1 cellular context compared by ENCODE assay signal in the genomic region with DNA sequence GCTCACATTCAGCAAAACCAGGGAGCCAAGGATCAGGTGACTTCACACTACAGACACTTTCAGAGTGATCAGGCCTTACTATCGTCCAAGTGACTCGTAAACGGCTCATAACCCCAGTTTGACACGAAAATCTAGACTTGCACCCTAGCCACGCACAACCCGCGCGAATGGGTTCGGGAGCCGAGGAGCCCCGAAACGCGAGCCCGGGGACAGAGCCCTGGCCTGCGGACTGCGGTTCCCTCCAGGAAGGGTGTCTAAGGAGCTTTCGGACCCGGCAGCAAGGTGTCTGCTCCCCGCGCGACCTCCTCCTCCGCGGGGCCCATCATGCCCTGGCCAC.
A peak's percentile ranks its signal among the peaks of the same experiment; 100 is the strongest.
TF ChIP-seq lines count a peak whose summit lies in the region.

No MANE protein-coding gene starts in this region.

TF ChIP-seq in HepG2, 621 proteins besides CTCF, POLR2A, EP300 and RAD21 (continued from another document and continues in another):
- TF ChIP-seq, protein P1, sequence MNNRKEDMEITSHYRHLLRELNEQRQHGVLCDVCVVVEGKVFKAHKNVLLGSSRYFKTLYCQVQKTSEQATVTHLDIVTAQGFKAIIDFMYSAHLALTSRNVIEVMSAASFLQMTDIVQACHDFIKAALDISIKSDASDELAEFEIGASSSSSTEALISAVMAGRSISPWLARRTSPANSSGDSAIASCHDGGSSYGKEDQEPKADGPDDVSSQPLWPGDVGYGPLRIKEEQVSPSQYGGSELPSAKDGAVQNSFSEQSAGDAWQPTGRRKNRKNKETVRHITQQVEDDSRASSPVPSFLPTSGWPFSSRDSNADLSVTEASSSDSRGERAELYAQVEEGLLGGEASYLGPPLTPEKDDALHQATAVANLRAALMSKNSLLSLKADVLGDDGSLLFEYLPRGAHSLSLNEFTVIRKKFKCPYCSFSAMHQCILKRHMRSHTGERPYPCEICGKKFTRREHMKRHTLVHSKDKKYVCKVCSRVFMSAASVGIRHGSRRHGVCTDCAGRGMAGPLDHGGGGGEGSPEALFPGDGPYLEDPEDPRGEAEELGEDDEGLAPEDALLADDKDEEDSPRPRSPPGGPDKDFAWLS (CRISPR knock-in tag; IDR thresholded peaks at IDR 0.05; ENCODE audit: borderline replicate concordance): no peak
- 0 out of 2 replicates have a peak, but pooled peaks have one; percentile 39 for TF ChIP-seq CBFB (CRISPR knock-in tag; IDR thresholded peaks at IDR 0.05)
- TF ChIP-seq TBX2 (CRISPR knock-in tag; IDR thresholded peaks at IDR 0.05; ENCODE audit: borderline replicate concordance): peak; percentile 71
- TF ChIP-seq ZFP82 (CRISPR knock-in tag; IDR thresholded peaks at IDR 0.05; ENCODE audit: borderline replicate concordance): no peak; the same call in 1 of the 2 replicates
- TF ChIP-seq ZNF138 (CRISPR knock-in tag; IDR thresholded peaks at IDR 0.05; ENCODE audit: low read depth): 0 out of 2 replicates have a peak, but pooled peaks have one; percentile 78
- TF ChIP-seq ZNF563 (CRISPR knock-in tag; IDR thresholded peaks at IDR 0.05): no peak; the same call in 1 of the 2 replicates
- no peak for TF ChIP-seq SCMH1 (CRISPR knock-in tag; IDR thresholded peaks at IDR 0.05; ENCODE audit: borderline replicate concordance)
- 0 out of 2 replicates have a peak, but pooled peaks have one; percentile 11 for TF ChIP-seq HCFC1 (IDR thresholded peaks at IDR 0.05; ENCODE audit: low read depth, low read length)
- TF ChIP-seq FOXA3 (CRISPR knock-in tag; IDR thresholded peaks at IDR 0.05): peak; percentile 20; the same call in 1 of the 2 replicates
- TF ChIP-seq MYNN (CRISPR knock-in tag; IDR thresholded peaks at IDR 0.05; ENCODE audit: low read depth): 0 out of 2 replicates have a peak, but pooled peaks have one; percentile 69
- peak; percentile 63; the same call in 1 of the 2 replicates for TF ChIP-seq ZNF619 (CRISPR knock-in tag; IDR thresholded peaks at IDR 0.05)
- TF ChIP-seq SIX1 (CRISPR knock-in tag; IDR thresholded peaks at IDR 0.05; ENCODE audit: borderline replicate concordance): no peak
- 0 out of 2 replicates have a peak, but pooled peaks have one; percentile 39 for TF ChIP-seq RXRB (CRISPR knock-in tag; IDR thresholded peaks at IDR 0.05; ENCODE audit: borderline replicate concordance)
- TF ChIP-seq ZNF232 (CRISPR knock-in tag; IDR thresholded peaks at IDR 0.05; ENCODE audit: borderline replicate concordance): peak; percentile 84; the same call in 1 of the 2 replicates
- TF ChIP-seq, protein P2, sequence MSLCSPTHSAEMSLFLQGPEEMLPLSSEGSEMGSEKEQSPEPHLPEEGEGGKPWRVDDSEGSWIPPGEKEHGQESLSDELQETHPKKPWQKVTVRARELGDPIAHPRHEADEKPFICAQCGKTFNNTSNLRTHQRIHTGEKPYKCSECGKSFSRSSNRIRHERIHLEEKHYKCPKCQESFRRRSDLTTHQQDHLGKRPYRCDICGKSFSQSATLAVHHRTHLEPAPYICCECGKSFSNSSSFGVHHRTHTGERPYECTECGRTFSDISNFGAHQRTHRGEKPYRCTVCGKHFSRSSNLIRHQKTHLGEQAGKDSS (CRISPR knock-in tag; IDR thresholded peaks at IDR 0.05; ENCODE audit: borderline replicate concordance, low read depth): no peak; the same call in 1 of the 2 replicates
- TF ChIP-seq ESRRA (CRISPR knock-in tag; IDR thresholded peaks at IDR 0.05; ENCODE audit: low read depth): no peak
- TF ChIP-seq, protein P3, sequence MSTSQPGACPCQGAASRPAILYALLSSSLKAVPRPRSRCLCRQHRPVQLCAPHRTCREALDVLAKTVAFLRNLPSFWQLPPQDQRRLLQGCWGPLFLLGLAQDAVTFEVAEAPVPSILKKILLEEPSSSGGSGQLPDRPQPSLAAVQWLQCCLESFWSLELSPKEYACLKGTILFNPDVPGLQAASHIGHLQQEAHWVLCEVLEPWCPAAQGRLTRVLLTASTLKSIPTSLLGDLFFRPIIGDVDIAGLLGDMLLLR (CRISPR knock-in tag; IDR thresholded peaks at IDR 0.05): no peak
- no peak for TF ChIP-seq ZNF253 (CRISPR knock-in tag; IDR thresholded peaks at IDR 0.05; ENCODE audit: borderline replicate concordance)
- TF ChIP-seq, protein P4, sequence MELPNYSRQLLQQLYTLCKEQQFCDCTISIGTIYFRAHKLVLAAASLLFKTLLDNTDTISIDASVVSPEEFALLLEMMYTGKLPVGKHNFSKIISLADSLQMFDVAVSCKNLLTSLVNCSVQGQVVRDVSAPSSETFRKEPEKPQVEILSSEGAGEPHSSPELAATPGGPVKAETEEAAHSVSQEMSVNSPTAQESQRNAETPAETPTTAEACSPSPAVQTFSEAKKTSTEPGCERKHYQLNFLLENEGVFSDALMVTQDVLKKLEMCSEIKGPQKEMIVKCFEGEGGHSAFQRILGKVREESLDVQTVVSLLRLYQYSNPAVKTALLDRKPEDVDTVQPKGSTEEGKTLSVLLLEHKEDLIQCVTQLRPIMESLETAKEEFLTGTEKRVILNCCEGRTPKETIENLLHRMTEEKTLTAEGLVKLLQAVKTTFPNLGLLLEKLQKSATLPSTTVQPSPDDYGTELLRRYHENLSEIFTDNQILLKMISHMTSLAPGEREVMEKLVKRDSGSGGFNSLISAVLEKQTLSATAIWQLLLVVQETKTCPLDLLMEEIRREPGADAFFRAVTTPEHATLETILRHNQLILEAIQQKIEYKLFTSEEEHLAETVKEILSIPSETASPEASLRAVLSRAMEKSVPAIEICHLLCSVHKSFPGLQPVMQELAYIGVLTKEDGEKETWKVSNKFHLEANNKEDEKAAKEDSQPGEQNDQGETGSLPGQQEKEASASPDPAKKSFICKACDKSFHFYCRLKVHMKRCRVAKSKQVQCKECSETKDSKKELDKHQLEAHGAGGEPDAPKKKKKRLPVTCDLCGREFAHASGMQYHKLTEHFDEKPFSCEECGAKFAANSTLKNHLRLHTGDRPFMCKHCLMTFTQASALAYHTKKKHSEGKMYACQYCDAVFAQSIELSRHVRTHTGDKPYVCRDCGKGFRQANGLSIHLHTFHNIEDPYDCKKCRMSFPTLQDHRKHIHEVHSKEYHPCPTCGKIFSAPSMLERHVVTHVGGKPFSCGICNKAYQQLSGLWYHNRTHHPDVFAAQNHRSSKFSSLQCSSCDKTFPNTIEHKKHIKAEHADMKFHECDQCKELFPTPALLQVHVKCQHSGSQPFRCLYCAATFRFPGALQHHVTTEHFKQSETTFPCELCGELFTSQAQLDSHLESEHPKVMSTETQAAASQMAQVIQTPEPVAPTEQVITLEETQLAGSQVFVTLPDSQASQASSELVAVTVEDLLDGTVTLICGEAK (IDR thresholded peaks at IDR 0.05): no peak
- TF ChIP-seq, protein P4 (CRISPR knock-in tag; IDR thresholded peaks at IDR 0.05): peak; percentile 77
- TF ChIP-seq, protein P5, sequence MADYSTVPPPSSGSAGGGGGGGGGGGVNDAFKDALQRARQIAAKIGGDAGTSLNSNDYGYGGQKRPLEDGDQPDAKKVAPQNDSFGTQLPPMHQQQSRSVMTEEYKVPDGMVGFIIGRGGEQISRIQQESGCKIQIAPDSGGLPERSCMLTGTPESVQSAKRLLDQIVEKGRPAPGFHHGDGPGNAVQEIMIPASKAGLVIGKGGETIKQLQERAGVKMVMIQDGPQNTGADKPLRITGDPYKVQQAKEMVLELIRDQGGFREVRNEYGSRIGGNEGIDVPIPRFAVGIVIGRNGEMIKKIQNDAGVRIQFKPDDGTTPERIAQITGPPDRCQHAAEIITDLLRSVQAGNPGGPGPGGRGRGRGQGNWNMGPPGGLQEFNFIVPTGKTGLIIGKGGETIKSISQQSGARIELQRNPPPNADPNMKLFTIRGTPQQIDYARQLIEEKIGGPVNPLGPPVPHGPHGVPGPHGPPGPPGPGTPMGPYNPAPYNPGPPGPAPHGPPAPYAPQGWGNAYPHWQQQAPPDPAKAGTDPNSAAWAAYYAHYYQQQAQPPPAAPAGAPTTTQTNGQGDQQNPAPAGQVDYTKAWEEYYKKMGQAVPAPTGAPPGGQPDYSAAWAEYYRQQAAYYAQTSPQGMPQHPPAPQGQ (CRISPR knock-in tag; IDR thresholded peaks at IDR 0.05; ENCODE audit: borderline replicate concordance): 0 out of 2 replicates have a peak, but pooled peaks have one; percentile 4
- TF ChIP-seq, protein P6, sequence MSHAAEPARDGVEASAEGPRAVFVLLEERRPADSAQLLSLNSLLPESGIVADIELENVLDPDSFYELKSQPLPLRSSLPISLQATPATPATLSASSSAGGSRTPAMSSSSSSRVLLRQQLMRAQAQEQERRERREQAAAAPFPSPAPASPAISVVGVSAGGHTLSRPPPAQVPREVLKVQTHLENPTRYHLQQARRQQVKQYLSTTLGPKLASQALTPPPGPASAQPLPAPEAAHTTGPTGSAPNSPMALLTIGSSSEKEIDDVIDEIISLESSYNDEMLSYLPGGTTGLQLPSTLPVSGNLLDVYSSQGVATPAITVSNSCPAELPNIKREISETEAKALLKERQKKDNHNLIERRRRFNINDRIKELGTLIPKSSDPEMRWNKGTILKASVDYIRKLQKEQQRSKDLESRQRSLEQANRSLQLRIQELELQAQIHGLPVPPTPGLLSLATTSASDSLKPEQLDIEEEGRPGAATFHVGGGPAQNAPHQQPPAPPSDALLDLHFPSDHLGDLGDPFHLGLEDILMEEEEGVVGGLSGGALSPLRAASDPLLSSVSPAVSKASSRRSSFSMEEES (CRISPR knock-in tag; IDR thresholded peaks at IDR 0.05): peak; percentile 54; the same call in 1 of the 2 replicates
- no peak; the same call in 1 of the 2 replicates for TF ChIP-seq ZBTB7B (CRISPR knock-in tag; IDR thresholded peaks at IDR 0.05)
- 0 out of 2 replicates have a peak, but pooled peaks have one; percentile 21 for TF ChIP-seq ZNF557 (CRISPR knock-in tag; IDR thresholded peaks at IDR 0.05)
- no peak for TF ChIP-seq KDM3A (CRISPR knock-in tag; IDR thresholded peaks at IDR 0.05; ENCODE audit: low read depth)
- no peak for TF ChIP-seq SYNCRIP (IDR thresholded peaks at IDR 0.05; ENCODE audit: insufficient read depth, low read depth, low read length)
- TF ChIP-seq, protein P7, sequence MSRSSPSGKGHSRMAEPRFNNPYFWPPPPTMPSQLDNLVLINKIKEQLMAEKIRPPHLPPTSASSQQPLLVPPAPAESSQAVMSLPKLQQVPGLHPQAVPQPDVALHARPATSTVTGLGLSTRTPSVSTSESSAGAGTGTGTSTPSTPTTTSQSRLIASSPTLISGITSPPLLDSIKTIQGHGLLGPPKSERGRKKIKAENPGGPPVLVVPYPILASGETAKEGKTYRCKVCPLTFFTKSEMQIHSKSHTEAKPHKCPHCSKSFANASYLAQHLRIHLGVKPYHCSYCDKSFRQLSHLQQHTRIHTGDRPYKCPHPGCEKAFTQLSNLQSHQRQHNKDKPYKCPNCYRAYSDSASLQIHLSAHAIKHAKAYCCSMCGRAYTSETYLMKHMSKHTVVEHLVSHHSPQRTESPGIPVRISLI (CRISPR knock-in tag; IDR thresholded peaks at IDR 0.05; ENCODE audit: borderline replicate concordance): no peak
- no peak for TF ChIP-seq FOXM1 (CRISPR knock-in tag; IDR thresholded peaks at IDR 0.05)
- TF ChIP-seq SP140L (CRISPR knock-in tag; IDR thresholded peaks at IDR 0.05; ENCODE audit: borderline replicate concordance): no peak
- TF ChIP-seq ZSCAN20 (CRISPR knock-in tag; IDR thresholded peaks at IDR 0.05; ENCODE audit: borderline replicate concordance): 0 out of 2 replicates have a peak, but pooled peaks have one; percentile 19
- no peak for TF ChIP-seq ZNF20 (CRISPR knock-in tag; IDR thresholded peaks at IDR 0.05)
- TF ChIP-seq SIN3B (IDR thresholded peaks at IDR 0.05; ENCODE audit: low read length): no peak
- TF ChIP-seq ZNF264 (CRISPR knock-in tag; IDR thresholded peaks at IDR 0.05): peak; percentile 76; the same call in 1 of the 2 replicates
- no peak for TF ChIP-seq ELF4 (CRISPR knock-in tag; IDR thresholded peaks at IDR 0.05; ENCODE audit: borderline replicate concordance)
- TF ChIP-seq, protein P8, sequence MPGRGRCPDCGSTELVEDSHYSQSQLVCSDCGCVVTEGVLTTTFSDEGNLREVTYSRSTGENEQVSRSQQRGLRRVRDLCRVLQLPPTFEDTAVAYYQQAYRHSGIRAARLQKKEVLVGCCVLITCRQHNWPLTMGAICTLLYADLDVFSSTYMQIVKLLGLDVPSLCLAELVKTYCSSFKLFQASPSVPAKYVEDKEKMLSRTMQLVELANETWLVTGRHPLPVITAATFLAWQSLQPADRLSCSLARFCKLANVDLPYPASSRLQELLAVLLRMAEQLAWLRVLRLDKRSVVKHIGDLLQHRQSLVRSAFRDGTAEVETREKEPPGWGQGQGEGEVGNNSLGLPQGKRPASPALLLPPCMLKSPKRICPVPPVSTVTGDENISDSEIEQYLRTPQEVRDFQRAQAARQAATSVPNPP (CRISPR knock-in tag; IDR thresholded peaks at IDR 0.05): no peak; the same call in 1 of the 2 replicates
- no peak; the same call in 1 of the 2 replicates for TF ChIP-seq KLF11 (CRISPR knock-in tag; IDR thresholded peaks at IDR 0.05)
- TF ChIP-seq ZNF670 (CRISPR knock-in tag; IDR thresholded peaks at IDR 0.05; ENCODE audit: borderline replicate concordance): peak; percentile 19; the same call in 1 of the 2 replicates
- TF ChIP-seq NR2F2 (IDR thresholded peaks at IDR 0.05; ENCODE audit: borderline replicate concordance, low read depth): no peak
- TF ChIP-seq ASH2L (IDR thresholded peaks at IDR 0.05; ENCODE audit: insufficient read length, low read depth, low read length): peak; percentile 80
- TF ChIP-seq ZNF468 (CRISPR knock-in tag; IDR thresholded peaks at IDR 0.05): peak; percentile 23; the same call in 1 of the 2 replicates
- TF ChIP-seq, protein P9, sequence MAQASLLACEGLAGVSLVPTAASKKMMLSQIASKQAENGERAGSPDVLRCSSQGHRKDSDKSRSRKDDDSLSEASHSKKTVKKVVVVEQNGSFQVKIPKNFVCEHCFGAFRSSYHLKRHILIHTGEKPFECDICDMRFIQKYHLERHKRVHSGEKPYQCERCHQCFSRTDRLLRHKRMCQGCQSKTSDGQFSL (CRISPR knock-in tag; IDR thresholded peaks at IDR 0.05): no peak
- TF ChIP-seq STAG1 (CRISPR knock-in tag; IDR thresholded peaks at IDR 0.05): no peak
- TF ChIP-seq PTBP1 (IDR thresholded peaks at IDR 0.05; ENCODE audit: low read depth, low read length, poor library complexity, severe bottlenecking): no peak
